ENCODE assay signal across 7 cellular contexts in genomic region chr17:16352838-16353701, GRCh38. TPM values are rescaled to one million over a fixed set of nuclear protein-coding genes. Genes with fewer than 3 reads are reported as not detected.
A peak's percentile ranks its signal among the peaks of the same experiment; 100 is the strongest.
DNase-seq lines count a peak whose midpoint lies in the region; ATAC-seq and TF ChIP-seq lines count a peak whose summit lies in the region.

CENPV (minus strand) TSS chr17:16353469; CDS start chr17:16353436, 33 bp downstream.

- H3K27ac ChIP-seq in duodenal mucosa (ENCODE audit: low read depth, low read length): peak within 1 kb of the TSS; percentile 73
- H3K27ac ChIP-seq in mesendoderm (ENCODE audit: low read depth, low read length): peak within 1 kb of the TSS; percentile 75

- peak within 1 kb of the TSS; percentile 55 for H2BK5ac ChIP-seq in mesendoderm (ENCODE audit: low read length)

- H3K9ac ChIP-seq in duodenal mucosa (ENCODE audit: low read depth in 1 of 2, low read length in 2 of 2): peak within 1 kb of the TSS; percentile 79 to 92
- H3K9ac ChIP-seq in mesendoderm (ENCODE audit: low read length): peak within 1 kb of the TSS; percentile 89

- H4K5ac ChIP-seq in mesendoderm (ENCODE audit: low read length): peak within 1 kb of the TSS; percentile 47

- H3K23ac ChIP-seq in mesendoderm (ENCODE audit: low read length): peak within 1 kb of the TSS; percentile 66

- H4K8ac ChIP-seq in mesendoderm (ENCODE audit: low read depth, low read length): peak within 1 kb of the TSS; percentile 30

- peak within 1 kb of the TSS; percentile 83 to 92 for H3K4me3 ChIP-seq in duodenal mucosa (ENCODE audit: low read depth in 1 of 2, low read length in 2 of 2)
- H3K4me3 ChIP-seq in mesendoderm (ENCODE audit: low read length): peak within 1 kb of the TSS; percentile 85

- no peaks in the 10 kb centered on the region for H3K4me1 ChIP-seq in duodenal mucosa (ENCODE audit: control insufficient read depth in 1 of 2, insufficient read depth in 2 of 2, low read length in 2 of 2)
- peaks cover 2% of the 10 kb centered on the region for H3K4me1 ChIP-seq in mesendoderm (ENCODE audit: control insufficient read depth, low read depth, low read length)

- H3K36me3 ChIP-seq in duodenal mucosa (ENCODE audit: control insufficient read depth in 1 of 2, insufficient read depth in 2 of 2, low read length in 2 of 2): peaks cover 14 to 15% of the 10 kb centered on the region in 2 donors
- peaks cover 8% of the 10 kb centered on the region for H3K36me3 ChIP-seq in mesendoderm (ENCODE audit: control insufficient read depth, insufficient read depth, low read length)

- H3K4ac ChIP-seq in mesendoderm (ENCODE audit: low read depth, low read length): peak within 1 kb of the TSS; percentile 90

- WGBS in mesendoderm (ENCODE audit: extremely low coverage, insufficient coverage, low lambda C conversion rate): no CpG with 5 or more reads among the region's 121 CpGs

- TF ChIP-seq POLR2A in GM18505 (IDR thresholded peaks at IDR 0.05; ENCODE audit: borderline replicate concordance, extremely low read depth, insufficient read depth, insufficient read length): peak; percentile 72

- peaks cover 10% of the 10 kb centered on the region for H3K79me2 ChIP-seq in mesendoderm (ENCODE audit: control insufficient read depth, insufficient read depth, low read length)

- no peaks in the 10 kb centered on the region for H3K9me3 ChIP-seq in duodenal mucosa (ENCODE audit: control insufficient read depth in 1 of 2, low read length in 2 of 2)

- peak; percentile 72 for ATAC-seq in GM18505 (IDR thresholded peaks at IDR 0.05; ENCODE audit: unreplicated experiment)
- ATAC-seq in HG02763 (IDR thresholded peaks at IDR 0.05; ENCODE audit: unreplicated experiment): peak; percentile 72

- peak within 1 kb of the TSS; percentile 94 for H3K56ac ChIP-seq in mesendoderm (ENCODE audit: low read length)

- DNase-seq in NCI-H460 (ENCODE audit: extremely low read depth, low read depth) (peak; percentile 37), mesendoderm (peak; percentile 89)
- DNase-seq in activated CD4-positive, alpha-beta T cell treated with anti-CD3 and anti-CD28 coated beads, Interleukin-2, amount 50 U/mL, for 48 hours: peak; percentile 65
- DNase-seq in stimulated activated CD8-positive, alpha-beta memory T cell treated with anti-CD3 and anti-CD28 coated beads, Interleukin-15, amount 100 ng/mL, for 4 hours (ENCODE audit: low read depth in 2 of 2): peak; percentile 22 to 59

- H2BK120ac ChIP-seq in mesendoderm (ENCODE audit: low read depth, low read length): peak within 1 kb of the TSS; percentile 13

- no peak within 1 kb of the TSS for H2AK5ac ChIP-seq in mesendoderm (ENCODE audit: low read length)

- H3K18ac ChIP-seq in mesendoderm (ENCODE audit: low read length): peak within 1 kb of the TSS; percentile 94

- peak within 1 kb of the TSS; percentile 74 for H3K4me2 ChIP-seq in mesendoderm (ENCODE audit: low read length)

- no peaks in the 10 kb centered on the region for H3K27me3 ChIP-seq in duodenal mucosa (ENCODE audit: control insufficient read depth in 1 of 2, insufficient read depth in 2 of 2, low read length in 2 of 2)
- no peaks in the 10 kb centered on the region for H3K27me3 ChIP-seq in mesendoderm (ENCODE audit: insufficient read depth, low read length, poor library complexity)

- peaks cover 2% of the 10 kb centered on the region for H3K79me1 ChIP-seq in mesendoderm (ENCODE audit: low read length)

- H2BK15ac ChIP-seq in mesendoderm (replicated peaks; ENCODE audit: low read depth): no peak within 1 kb of the TSS

RNA-seq across cellular contexts. Expression of gene CENPV, which starts in this region (rescaled TPM):
- 60.1 and 61.4 TPM in 2 replicates for total RNA-seq in NCI-H460 (2014; rRNA removed; shearing (Covaris generic))
- polyA plus RNA-seq in NCI-H460 (2014; cell fraction: nucleus; rRNA removed): 170 and 294 TPM in 2 replicates
- polyA plus RNA-seq in mesendoderm (2013, experiment 1 of 2): 319 TPM
- polyA plus RNA-seq in mesendoderm (2013, experiment 2 of 2): 316 TPM

Comparison
In these comparisons a context has a peak if more than half of its experiments do, and no peak if none do; other contexts are left out.
1. Peak in every context shown above with its lines: DNase-seq, ATAC-seq, H3K4me3 ChIP-seq and H3K27ac ChIP-seq.
2. DNase-seq: peak in every context shown above with its lines; median percentile 89 in mesendoderm; 65 in activated CD4-positive, alpha-beta T cell treated with anti-CD3 and anti-CD28 coated beads, Interleukin-2, amount 50 U/mL, for 48 hours; 40 in stimulated activated CD8-positive, alpha-beta memory T cell treated with anti-CD3 and anti-CD28 coated beads, Interleukin-15, amount 100 ng/mL, for 4 hours; 37 in NCI-H460.